Comparison of ENCODE assay signal across 1 cellular context in genomic region chr4:53377319-53378170, GRCh38.
TF ChIP-seq lines count a peak whose summit lies in the region.

TSS of gene FIP1L1 (plus strand) at chr4:53377641. CDS start at chr4:53377839, 198 bp downstream.

TF ChIP-seq in K562, 482 proteins besides CTCF, POLR2A, EP300 and RAD21 (continued from another document and continues in another):
- TF ChIP-seq ZBTB33 (CRISPR knock-in tag; IDR thresholded peaks at IDR 0.05) (0 out of 2 replicates have a peak, but pooled peaks have one; percentile 13), ETV1 (tag; conservative IDR thresholded peaks at IDR 0.05; ENCODE audit: low read depth) (0 out of 2 replicates have a peak, but pooled peaks have one; percentile 20), ZC3H4 (CRISPR knock-in tag; IDR thresholded peaks at IDR 0.05; ENCODE audit: borderline replicate concordance) (no peak), ZNF668 (CRISPR knock-in tag; IDR thresholded peaks at IDR 0.05) (no peak), ZNF175 (CRISPR knock-in tag; IDR thresholded peaks at IDR 0.05; ENCODE audit: low read depth) (no peak), EGR1 (conservative IDR thresholded peaks at IDR 0.05) (peak; percentile 46), SREBF2 (CRISPR knock-in tag; IDR thresholded peaks at IDR 0.05) (no peak), POLR2AphosphoS2 (IDR thresholded peaks at IDR 0.05; ENCODE audit: low read length) (no peak), XRCC3 (IDR thresholded peaks at IDR 0.05) (no peak), HCFC1 (IDR thresholded peaks at IDR 0.05; ENCODE audit: low read depth, low read length) (0 out of 2 replicates have a peak, but pooled peaks have one; percentile 2), POU5F1 (IDR thresholded peaks at IDR 0.05; ENCODE audit: borderline replicate concordance, low read depth, low read length, partially characterized antibody) (peak; percentile 79), CHD4 (IDR thresholded peaks at IDR 0.05; ENCODE audit: insufficient read depth, insufficient replicate concordance, low read depth, low read length, poor library complexity, severe bottlenecking) (no peak), NELFE (IDR thresholded peaks at IDR 0.05; ENCODE audit: insufficient read depth, insufficient read length) (no peak), KDM4B (IDR thresholded peaks at IDR 0.05; ENCODE audit: borderline replicate concordance in 2 of 2, low read depth in 1 of 2) (peak in 1 of 2 experiments; percentile 75; a peak in 1 of 4 replicates), TAF7 (tag; IDR thresholded peaks at IDR 0.05) (peak; percentile 50; the same call in 1 of the 2 replicates), MAZ (CRISPR knock-in tag; conservative IDR thresholded peaks at IDR 0.05 in 1 of 2, IDR thresholded peaks at IDR 0.05 in 1 of 2) (peak; percentile 32 to 57; a peak in 2 of 4 replicates), ARID3B (CRISPR knock-in tag; IDR thresholded peaks at IDR 0.05; ENCODE audit: borderline replicate concordance) (no peak), CBFB (CRISPR knock-in tag; IDR thresholded peaks at IDR 0.05) (peak; percentile 52; the same call in 1 of the 2 replicates), NR3C1 (CRISPR knock-in tag; IDR thresholded peaks at IDR 0.05) (no peak), FUS (optimal IDR thresholded peaks at IDR 0.05; ENCODE audit: low read depth, low read length) (peak; percentile 16), SIN3B (IDR thresholded peaks at IDR 0.05; ENCODE audit: low read depth) (peak; percentile 37; the same call in 1 of the 2 replicates), SLC30A9 (CRISPR knock-in tag; IDR thresholded peaks at IDR 0.05) (no peak), RB1 (IDR thresholded peaks at IDR 0.05; ENCODE audit: low read depth) (peak; percentile 14; the same call in 1 of the 2 replicates), CHAMP1 (IDR thresholded peaks at IDR 0.05) (no peak), ARID2 (IDR thresholded peaks at IDR 0.05) (no peak), ZNF318 (IDR thresholded peaks at IDR 0.05; ENCODE audit: borderline replicate concordance in 1 of 2, low read depth in 1 of 2) (no peak), HNRNPL (IDR thresholded peaks at IDR 0.05; ENCODE audit: low read depth, low read length) (no peak), ZNF277 (CRISPR knock-in tag; IDR thresholded peaks at IDR 0.05; ENCODE audit: borderline replicate concordance) (no peak), YY1 (IDR thresholded peaks at IDR 0.05; ENCODE audit: borderline replicate concordance in 1 of 3, control insufficient read depth in 1 of 3, extremely low read depth in 1 of 3, insufficient read depth in 3 of 3, insufficient read length in 1 of 3, insufficient replicate concordance in 2 of 3, low read depth in 1 of 3, low read length in 2 of 3) (peak in 2 of 3 experiments; percentile 74 to 80), ZNF764 (CRISPR knock-in tag; IDR thresholded peaks at IDR 0.05; ENCODE audit: low read depth) (no peak), ZMIZ1 (IDR thresholded peaks at IDR 0.05; ENCODE audit: low read depth in 2 of 2, low read length in 2 of 2) (no peak), HNRNPLL (IDR thresholded peaks at IDR 0.05; ENCODE audit: low read depth, low read length, poor library complexity, severe bottlenecking) (peak; percentile 75), NR2C1 (IDR thresholded peaks at IDR 0.05) (no peak), NR2C1 (tag; IDR thresholded peaks at IDR 0.05) (no peak), ZNF395 (CRISPR knock-in tag; IDR thresholded peaks at IDR 0.05) (no peak), POLR2B (IDR thresholded peaks at IDR 0.05; ENCODE audit: low read depth, partially characterized antibody) (peak; percentile 97), MXI1 (IDR thresholded peaks at IDR 0.05; ENCODE audit: low read depth, low read length) (no peak), ZNF184 (CRISPR knock-in tag; IDR thresholded peaks at IDR 0.05) (no peak), CCAR2 (IDR thresholded peaks at IDR 0.05; ENCODE audit: low read depth, low read length) (no peak), KAT7 (CRISPR knock-in tag; IDR thresholded peaks at IDR 0.05; ENCODE audit: borderline replicate concordance) (peak; percentile 98), FOSL1 (tag; conservative IDR thresholded peaks at IDR 0.05) (no peak), BRD9 (IDR thresholded peaks at IDR 0.05; ENCODE audit: low read depth, partially characterized antibody) (no peak), SMARCA4 (IDR thresholded peaks at IDR 0.05) (no peak), RNF2 (IDR thresholded peaks at IDR 0.05) (peak; percentile 65)
